Comparison of ENCODE assay signal across 21 cellular contexts in genomic region chr3:51796859-51797258, GRCh38. TPM values are rescaled to one million over a fixed set of nuclear protein-coding genes. Genes with fewer than 3 reads are reported as not detected.
DNase-seq lines count a peak whose midpoint lies in the region; ATAC-seq and TF ChIP-seq lines count a peak whose summit lies in the region.
"Had no signal": no experiment of that assay in that cellular context is flagged by ENCODE, and none has a peak within 500 bp of the region (broad histone marks: within the 10 kb centered on the region; RNA-seq: fewer than 3 reads in every experiment).

No MANE protein-coding gene starts in this region.

- H3K9ac ChIP-seq in Loucy (ENCODE audit: low read depth, low read length, poor library complexity, severe bottlenecking), result no peak overlapping the region

- H3K4me3 ChIP-seq in Loucy (ENCODE audit: low read length, poor library complexity, severe bottlenecking), result no peak overlapping the region
- H3K4me3 ChIP-seq: hepatocyte, smooth muscle cell had no signal

- peaks cover 7% of the 10 kb centered on the region for H3K27me3 Mint-ChIP-seq in activated naive CD4-positive, alpha-beta T cell treated with anti-CD3 and anti-CD28 coated beads, Interleukin-2, amount 10 ng/mL, durations not matched to agents 7 days and 5 days
- H3K27me3 Mint-ChIP-seq in activated naive CD8-positive, alpha-beta T cell treated with anti-CD3 and anti-CD28 coated beads for 36 hours, result peaks cover 19% of the 10 kb centered on the region
- peaks cover 15 to 33% of the 10 kb centered on the region in 2 donors for H3K27me3 Mint-ChIP-seq in stimulated activated naive B cell treated with anti-CD40 and anti-IgM and Interleukin-4, amounts not matched to agents 10 μg/mL and 1 μg/mL and 100 μg/mL, for 72 hours
- H3K27me3 Mint-ChIP-seq: activated naive CD8-positive, alpha-beta T cell had no signal

- peak; percentile 88 to 92 for ATAC-seq in stimulated activated naive B cell treated with anti-CD40 and anti-IgM and Interleukin-4, amounts not matched to agents 10 μg/mL and 1 μg/mL and 100 μg/mL, for 72 hours (replicated peaks)

- H3K4me1 ChIP-seq in Loucy (ENCODE audit: insufficient read depth, low read length, poor library complexity, severe bottlenecking), result peaks cover 13% of the 10 kb centered on the region

- no peaks in the 10 kb centered on the region for H4K20me1 ChIP-seq in Loucy (ENCODE audit: insufficient read depth, low read length, poor library complexity, severe bottlenecking)

- H3K36me3 Mint-ChIP-seq in activated naive CD4-positive, alpha-beta T cell treated with anti-CD3 and anti-CD28 coated beads, Interleukin-2, amount 10 ng/mL, durations not matched to agents 7 days and 5 days, result no peaks in the 10 kb centered on the region
- no peaks in the 10 kb centered on the region for H3K36me3 Mint-ChIP-seq in activated naive CD8-positive, alpha-beta T cell treated with anti-CD3 and anti-CD28 coated beads for 36 hours
- no peaks in the 10 kb centered on the region for H3K36me3 Mint-ChIP-seq in stimulated activated naive B cell treated with anti-CD40 and anti-IgM and Interleukin-4, amounts not matched to agents 10 μg/mL and 1 μg/mL and 100 μg/mL, for 72 hours
- H3K36me3 Mint-ChIP-seq: activated naive CD8-positive, alpha-beta T cell; CD4-positive, alpha-beta memory T cell had no signal

- no peak overlapping the region for H3K4me2 ChIP-seq in Loucy (ENCODE audit: low read depth, low read length, poor library complexity, severe bottlenecking)
- H3K4me2 ChIP-seq: hepatocyte, smooth muscle cell had no signal

- no peaks in the 10 kb centered on the region for H3K9me2 ChIP-seq in Loucy (replicated peaks; ENCODE audit: low read depth, low read length)

- TF ChIP-seq CTCF in Loucy (conservative IDR thresholded peaks at IDR 0.05; ENCODE audit: low read length), result no peak

- no peaks in the 10 kb centered on the region for H3K36me3 ChIP-seq in Loucy (ENCODE audit: insufficient read depth, low read length)

- no peaks in the 10 kb centered on the region for H3K9me3 Mint-ChIP-seq in activated naive CD4-positive, alpha-beta T cell treated with anti-CD3 and anti-CD28 coated beads, Interleukin-2, amount 10 ng/mL, durations not matched to agents 7 days and 5 days
- no peaks in the 10 kb centered on the region for H3K9me3 Mint-ChIP-seq in activated naive CD8-positive, alpha-beta T cell treated with anti-CD3 and anti-CD28 coated beads for 36 hours
- no peaks in the 10 kb centered on the region for H3K9me3 Mint-ChIP-seq in stimulated activated naive B cell treated with anti-CD40 and anti-IgM and Interleukin-4, amounts not matched to agents 10 μg/mL and 1 μg/mL and 100 μg/mL, for 72 hours
- H3K9me3 Mint-ChIP-seq: CD4-positive, alpha-beta memory T cell had no signal

- no peaks in the 10 kb centered on the region for H3K27me3 ChIP-seq in Loucy (ENCODE audit: insufficient read depth, low read length, poor library complexity, severe bottlenecking)

- 0 out of 2 replicates have a peak overlapping the region, but pooled peaks have one; percentile 9 for H2AFZ ChIP-seq in Loucy (ENCODE audit: low read length)
- H2AFZ ChIP-seq: hepatocyte had no signal

- DNase-seq in activated naive CD4-positive, alpha-beta T cell treated with anti-CD3 and anti-CD28 coated beads, Interleukin-2, amount 10 ng/mL, durations not matched to agents 7 days and 5 days, result peak; percentile 33
- DNase-seq in activated naive CD4-positive, alpha-beta T cell treated with anti-CD3 and anti-CD28 coated beads, Interleukin-2, amount 50 U/mL, for 16 hours, result no peak
- DNase-seq in activated naive CD8-positive, alpha-beta T cell treated with anti-CD3 and anti-CD28 coated beads for 36 hours, result peak; percentile 14
- peak; percentile 44 for DNase-seq in stimulated activated naive B cell treated with anti-CD40 and anti-IgM and Interleukin-4, amounts not matched to agents 10 μg/mL and 1 μg/mL and 100 μg/mL, for 72 hours
- no peak for DNase-seq in ureter (ENCODE audit: low spot score)
- DNase-seq in NCI-H187 treated with DMSO at 0.1 percent for 48 hours (lab: John Stamatoyannopoulos, UW), result no peak
- DNase-seq in cerebellar nuclear complex (lab: John Stamatoyannopoulos, UW), result no peak
- DNase-seq: DMS79 treated with DMSO at 0.1 percent for 48 hours, kidney glomerular epithelial cell, midbrain, NCI-H1694, trophoblast cell had no signal

- no peaks in the 10 kb centered on the region for H3K79me2 ChIP-seq in Loucy (ENCODE audit: insufficient read depth, low read length)
- H3K79me2 ChIP-seq: hepatocyte had no signal

- H3F3A ChIP-seq in Loucy (ENCODE audit: low read depth), result no peaks in the 10 kb centered on the region

- peak overlapping the region; percentile 13 for H3K27ac Mint-ChIP-seq in activated naive CD4-positive, alpha-beta T cell treated with anti-CD3 and anti-CD28 coated beads, Interleukin-2, amount 10 ng/mL, durations not matched to agents 7 days and 5 days
- no peak overlapping the region for H3K27ac Mint-ChIP-seq in activated naive CD8-positive, alpha-beta T cell treated with anti-CD3 and anti-CD28 coated beads for 36 hours
- H3K27ac Mint-ChIP-seq in stimulated activated naive B cell treated with anti-CD40 and anti-IgM and Interleukin-4, amounts not matched to agents 10 μg/mL and 1 μg/mL and 100 μg/mL, for 72 hours, result no peak overlapping the region
- H3K27ac Mint-ChIP-seq: activated naive CD8-positive, alpha-beta T cell had no signal

- H3K4me1 Mint-ChIP-seq in activated naive CD4-positive, alpha-beta T cell treated with anti-CD3 and anti-CD28 coated beads, Interleukin-2, amount 10 ng/mL, durations not matched to agents 7 days and 5 days, result peaks cover 37% of the 10 kb centered on the region
- H3K4me1 Mint-ChIP-seq in activated naive CD8-positive, alpha-beta T cell treated with anti-CD3 and anti-CD28 coated beads for 36 hours, result peaks cover 38% of the 10 kb centered on the region
- H3K4me1 Mint-ChIP-seq in stimulated activated naive B cell treated with anti-CD40 and anti-IgM and Interleukin-4, amounts not matched to agents 10 μg/mL and 1 μg/mL and 100 μg/mL, for 72 hours, result peaks cover 9 to 10% of the 10 kb centered on the region in 2 donors

- CTCF ChIA-PET in activated naive CD4-positive, alpha-beta T cell treated with anti-CD3 and anti-CD28 coated beads, Interleukin-2, amount 10 ng/mL, durations not matched to agents 7 days and 5 days (lab: Charles Lee), result interaction anchor here (1.1 to 4.3 kb wide), 6 partner anchors 62 to 295 kb away, joined by 3 to 53 read pairs (median 10); partner anchors contain the start of gene TEX264

- H3K4me3 Mint-ChIP-seq in activated naive CD4-positive, alpha-beta T cell treated with anti-CD3 and anti-CD28 coated beads, Interleukin-2, amount 10 ng/mL, durations not matched to agents 7 days and 5 days, result no peak overlapping the region
- no peak overlapping the region for H3K4me3 Mint-ChIP-seq in activated naive CD8-positive, alpha-beta T cell treated with anti-CD3 and anti-CD28 coated beads for 36 hours
- no peak overlapping the region for H3K4me3 Mint-ChIP-seq in stimulated activated naive B cell treated with anti-CD40 and anti-IgM and Interleukin-4, amounts not matched to agents 10 μg/mL and 1 μg/mL and 100 μg/mL, for 72 hours
- H3K4me3 Mint-ChIP-seq: activated naive CD8-positive, alpha-beta T cell had no signal

- no peaks in the 10 kb centered on the region for H3K9me3 ChIP-seq in Loucy (ENCODE audit: insufficient read depth, low read depth, low read length)

RNA-seq across cellular contexts. Expression of gene IQCF6, which starts 17.8 kb away (rescaled TPM):
- total RNA-seq in activated naive CD8-positive, alpha-beta T cell treated with anti-CD3 and anti-CD28 coated beads for 36 hours, result not detected
- total RNA-seq in ureter, result not detected
- total RNA-seq: activated CD8-positive, alpha-beta memory T cell treated with anti-CD3 and anti-CD28 coated beads for 36 hours; CD4-positive, alpha-beta memory T cell; endothelial cell of umbilical vein; fibroblast of villous mesenchyme; hepatocyte; pulmonary artery endothelial cell; smooth muscle cell had no signal

Comparison
In these comparisons a context has a peak if more than half of its experiments do, and no peak if none do; other contexts are left out.
1. DNase-seq: peak in activated naive CD4-positive, alpha-beta T cell treated with anti-CD3 and anti-CD28 coated beads, Interleukin-2, amount 10 ng/mL, durations not matched to agents 7 days and 5 days (single experiment), activated naive CD8-positive, alpha-beta T cell treated with anti-CD3 and anti-CD28 coated beads for 36 hours (single experiment) and stimulated activated naive B cell treated with anti-CD40 and anti-IgM and Interleukin-4, amounts not matched to agents 10 μg/mL and 1 μg/mL and 100 μg/mL, for 72 hours (single experiment); none in activated naive CD4-positive, alpha-beta T cell treated with anti-CD3 and anti-CD28 coated beads, Interleukin-2, amount 50 U/mL, for 16 hours (single experiment), ureter (single experiment), NCI-H187 treated with DMSO at 0.1 percent for 48 hours (single experiment) and cerebellar nuclear complex (0 of 2).